29 cellular contexts compared by ENCODE assay signal in the genomic region with DNA sequence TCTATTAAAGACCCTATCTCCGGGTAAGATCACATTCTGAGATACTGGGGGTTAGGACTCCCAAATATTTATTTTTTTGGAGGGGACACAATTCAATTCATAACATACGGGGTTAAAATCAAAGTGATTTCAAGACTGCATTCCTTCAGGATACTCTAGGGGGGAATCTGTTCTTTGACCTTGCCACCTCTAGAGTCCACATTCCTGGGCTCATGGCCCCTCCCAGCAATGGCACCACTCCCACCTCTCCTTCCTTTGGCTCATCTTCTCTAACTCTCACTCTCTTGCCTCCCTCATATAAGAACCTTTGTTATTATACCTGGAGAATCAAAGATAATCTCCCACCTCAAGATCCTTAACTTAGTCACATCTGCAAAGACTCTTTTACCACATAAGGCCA.
"Had no signal": no experiment of that assay in that cellular context is flagged by ENCODE, and none has a peak within 500 bp of the region (broad histone marks: within the 10 kb centered on the region; RNA-seq: fewer than 3 reads in every experiment).

No MANE protein-coding gene starts in this region.

- FAIRE-seq: colon, endometrium, endothelial cell of umbilical vein, frontal cortex had no signal

- H3K9me3 ChIP-seq: colonic mucosa, esophagus muscularis mucosa, esophagus squamous epithelium, gastrocnemius medialis, gastroesophageal sphincter had no signal

- H3K27ac Mint-ChIP-seq: dendritic cell treated with granulocyte-macrophage colony-stimulating factor and Interleukin-4, amounts not matched to agents 40 ng/mL and 50 ng/mL, for 4 days; effector memory CD8-positive, alpha-beta T cell; endodermal cell had no signal

- H3K4me3 Mint-ChIP-seq: dendritic cell treated with granulocyte-macrophage colony-stimulating factor and Interleukin-4, amounts not matched to agents 40 ng/mL and 50 ng/mL, for 4 days; effector memory CD8-positive, alpha-beta T cell; endodermal cell had no signal

- H3K27me3 Mint-ChIP-seq: dendritic cell treated with granulocyte-macrophage colony-stimulating factor and Interleukin-4, amounts not matched to agents 40 ng/mL and 50 ng/mL, for 4 days; effector memory CD8-positive, alpha-beta T cell had no signal

- H3K27ac ChIP-seq: colonic mucosa, coronary artery, dorsolateral prefrontal cortex, epithelial cell of prostate, esophagus muscularis mucosa, esophagus squamous epithelium, foreskin keratinocyte, gastrocnemius medialis, gastroesophageal sphincter, heart left ventricle, heart right ventricle had no signal

- H3K36me3 ChIP-seq: colonic mucosa, esophagus muscularis mucosa, esophagus squamous epithelium, gastrocnemius medialis, gastroesophageal sphincter, heart left ventricle, heart right ventricle had no signal

- ATAC-seq: effector memory CD8-positive, alpha-beta T cell; esophagus mucosa; foreskin keratinocyte; gastrocnemius medialis; gastroesophageal sphincter; heart left ventricle; heart right ventricle had no signal

- H3K4me3 ChIP-seq: colonic mucosa, coronary artery, dorsolateral prefrontal cortex, esophagus muscularis mucosa, esophagus squamous epithelium, gastrocnemius medialis, gastroesophageal sphincter, heart left ventricle, heart right ventricle had no signal

- H3K4me1 ChIP-seq: colonic mucosa, esophagus muscularis mucosa, esophagus squamous epithelium, foreskin keratinocyte, gastrocnemius medialis, gastroesophageal sphincter had no signal

- DNase-seq: colonic mucosa; cortex of kidney; dermis blood vessel endothelial cell; dorsolateral prefrontal cortex; effector CD4-positive, alpha-beta T cell; effector CD8-positive, alpha-beta T cell; effector memory CD4-positive, alpha-beta T cell; effector memory CD8-positive, alpha-beta T cell; endodermal cell; erythroblast; esophagus squamous epithelium; foreskin fibroblast; foreskin keratinocyte; foreskin melanocyte; gastrocnemius medialis; glutamatergic neuron; head of caudate nucleus; heart left ventricle; heart right ventricle had no signal

- H3K4me1 Mint-ChIP-seq: endodermal cell had no signal

- H3K9me3 Mint-ChIP-seq: effector memory CD8-positive, alpha-beta T cell had no signal

- H3K27me3 ChIP-seq: colonic mucosa, esophagus muscularis mucosa, esophagus squamous epithelium, foreskin keratinocyte, gastrocnemius medialis, gastroesophageal sphincter, heart left ventricle, heart right ventricle had no signal
